In genomic region chr6:112842338-112842700, GRCh38 we compare ENCODE assay signal across 23 cellular contexts.
DNase-seq lines count a peak whose midpoint lies in the region; ATAC-seq and TF ChIP-seq lines count a peak whose summit lies in the region.
"Had no signal": no experiment of that assay in that cellular context is flagged by ENCODE, and none has a peak within 500 bp of the region (broad histone marks: within the 10 kb centered on the region; RNA-seq: fewer than 3 reads in every experiment).

No MANE protein-coding gene starts in this region.

- no peaks in the 10 kb centered on the region for H3K9me2 ChIP-seq in SU-DHL-6 (replicated peaks; ENCODE audit: insufficient read depth, low read length)

- no peak for TF ChIP-seq CTCF in SU-DHL-6 (IDR thresholded peaks at IDR 0.05; ENCODE audit: insufficient read depth, low read length, poor library complexity, severe bottlenecking)

- no peaks in the 10 kb centered on the region for H4K20me1 ChIP-seq in SU-DHL-6 (ENCODE audit: low read depth, low read length)

- ATAC-seq in GM18499 (IDR thresholded peaks at IDR 0.05; ENCODE audit: insufficient read depth, unreplicated experiment) (peak; percentile 13), GM21529 (IDR thresholded peaks at IDR 0.05; ENCODE audit: unreplicated experiment) (peak; percentile 52), HG03066 (IDR thresholded peaks at IDR 0.05; ENCODE audit: low read depth, unreplicated experiment) (peak; percentile 41), HG02763 (IDR thresholded peaks at IDR 0.05; ENCODE audit: unreplicated experiment) (no peak), GM19463 (IDR thresholded peaks at IDR 0.05; ENCODE audit: unreplicated experiment) (no peak)
- ATAC-seq: naive thymus-derived CD4-positive, alpha-beta T cell had no signal

- DNase-seq in HK-2 (ENCODE audit: unreplicated experiment), result no peak
- DNase-seq in effector CD4-positive, alpha-beta T cell, result no peak
- DNase-seq: activated CD4-positive, alpha-beta T cell treated with anti-CD3 and anti-CD28 coated beads, Interleukin-2, amount 50 U/mL, for 4 hours; activated naive CD4-positive, alpha-beta T cell; activated T-cell treated with anti-CD3 and anti-CD28 coated beads for 4 hours; DMS 273 treated with DMSO at 0.1 percent for 48 hours; islet precursor cell; mammary epithelial cell; naive thymus-derived CD4-positive, alpha-beta T cell; NCI-H187 treated with DMSO at 0.1 percent for 48 hours; NCI-H345; NK-92 treated with Interleukin-12 subunit alpha and Interleukin-12 subunit beta, amount 100 ng/mL, for 24 hours; stimulated activated CD4-positive, alpha-beta T cell treated with anti-CD3 and anti-CD28 coated beads, Interleukin-2, amount 100 ng/mL, for 48 hours had no signal

- H3K36me3 ChIP-seq in SU-DHL-6 (ENCODE audit: low read length), result no peaks in the 10 kb centered on the region
- H3K36me3 ChIP-seq: ascending aorta had no signal

- H3F3A ChIP-seq in SU-DHL-6 (ENCODE audit: insufficient read depth), result no peaks in the 10 kb centered on the region

- no peak overlapping the region for H3K9ac ChIP-seq in SU-DHL-6 (ENCODE audit: low read length)

- peak overlapping the region; percentile 7 for H2AFZ ChIP-seq in SU-DHL-6 (ENCODE audit: low read depth, low read length, severe bottlenecking)
- H2AFZ ChIP-seq: hepatocyte had no signal

- H3K27me3 ChIP-seq in SU-DHL-6 (ENCODE audit: low read length), result no peaks in the 10 kb centered on the region
- H3K27me3 ChIP-seq: ascending aorta, hepatocyte had no signal

- peak overlapping the region; percentile 39 for H3K4me2 ChIP-seq in SU-DHL-6 (ENCODE audit: low read depth, low read length, poor library complexity, severe bottlenecking)
- H3K4me2 ChIP-seq: hepatocyte had no signal

- H3K4me3 ChIP-seq in SU-DHL-6 (ENCODE audit: insufficient read depth, low read length, poor library complexity, severe bottlenecking), result no peak overlapping the region
- H3K4me3 ChIP-seq: ascending aorta, hepatocyte had no signal

- peak overlapping the region; percentile 44; the same call in 1 of the 2 replicates for H3K27ac ChIP-seq in SU-DHL-6 (ENCODE audit: low read depth, low read length)
- H3K27ac ChIP-seq: ascending aorta, C4-2B, hepatocyte, HL-60 had no signal

- H3K9me3 ChIP-seq in SU-DHL-6 (ENCODE audit: insufficient read depth, low read length), result no peaks in the 10 kb centered on the region
- H3K9me3 ChIP-seq: ascending aorta had no signal

- no peaks in the 10 kb centered on the region for H3K79me2 ChIP-seq in SU-DHL-6 (ENCODE audit: insufficient read depth, low read length)
- H3K79me2 ChIP-seq: hepatocyte had no signal

Comparison
In these comparisons a context has a peak if more than half of its experiments do, and no peak if none do; other contexts are left out.
1. ATAC-seq: peak in GM18499 (single experiment), GM21529 (single experiment) and HG03066 (single experiment); none in HG02763 (single experiment) and GM19463 (single experiment).